Comparison of ENCODE assay signal across 23 cellular contexts in genomic region chr1:235525314-235525713, GRCh38. TPM values are rescaled to one million over a fixed set of nuclear protein-coding genes. Genes with fewer than 3 reads are reported as not detected.
DNase-seq lines count a peak whose midpoint lies in the region; ATAC-seq and TF ChIP-seq lines count a peak whose summit lies in the region.
"Had no signal": no experiment of that assay in that cellular context is flagged by ENCODE, and none has a peak within 500 bp of the region (broad histone marks: within the 10 kb centered on the region; RNA-seq: fewer than 3 reads in every experiment).

No MANE protein-coding gene starts in this region.

- TF ChIP-seq POLR2A in IMR-90 (IDR thresholded peaks at IDR 0.05; ENCODE audit: low read depth, low read length), result no peak

- H2BK15ac ChIP-seq in IMR-90 (ENCODE audit: low read depth, low read length), result no peak overlapping the region
- no peak overlapping the region for H2BK15ac ChIP-seq in neuronal stem cell (ENCODE audit: low read length)

- no peaks in the 10 kb centered on the region for H3K9me3 Mint-ChIP-seq in GM23338
- H3K9me3 Mint-ChIP-seq: IgD-negative memory B cell had no signal

- H2BK120ac ChIP-seq in IMR-90 (ENCODE audit: low read depth, low read length) (no peak overlapping the region), neuronal stem cell (ENCODE audit: low read depth, low read length) (no peak overlapping the region)

- no peaks in the 10 kb centered on the region for H3K9me2 ChIP-seq in GM23338 (ENCODE audit: insufficient read depth)
- H3K9me2 ChIP-seq: SK-N-SH had no signal

- H4K91ac ChIP-seq in IMR-90 (ENCODE audit: insufficient read depth, low read depth, low read length), result no peak overlapping the region
- H4K91ac ChIP-seq in neuronal stem cell (ENCODE audit: low read depth, low read length, poor library complexity), result no peak overlapping the region

- H4K20me1 ChIP-seq in GM23338 (replicated peaks; ENCODE audit: insufficient read depth) (no peaks in the 10 kb centered on the region), IMR-90 (ENCODE audit: insufficient read depth, low read length) (no peaks in the 10 kb centered on the region)

- DNase-seq in GM23338 (ENCODE audit: low spot score) (no peak), IMR-90 (peak; percentile 8), fibroblast of pulmonary artery (ENCODE audit: low read depth) (peak; percentile 33), neuronal stem cell (ENCODE audit: low spot score) (no peak), SJCRH30 (no peak)
- DNase-seq in activated T-cell treated with anti-CD3 and anti-CD28 coated beads, Interleukin-2, amount 50 U/mL, for 48 hours, result no peak
- DNase-seq: CD4-positive, CD25-positive, alpha-beta regulatory T cell; COR-L47; DMS79; GOT3; HCEC 1CT; Karpas-422; MG63; NCI-H1417; NCI-H1694 treated with DMSO at 0.1 percent for 48 hours; NCI-H446 treated with DMSO at 0.1 percent for 48 hours; NCI-H69; PC-9; RPMI8226; SHP77 treated with DMSO at 0.1 percent for 48 hours; SK-N-SH had no signal

- no peak overlapping the region for H3K18ac ChIP-seq in IMR-90 (ENCODE audit: low read depth, low read length)
- H3K18ac ChIP-seq in neuronal stem cell (ENCODE audit: low read length), result no peak overlapping the region

- no peak overlapping the region for H3K4ac ChIP-seq in IMR-90 (ENCODE audit: low read depth, low read length)
- no peak overlapping the region for H3K4ac ChIP-seq in neuronal stem cell (ENCODE audit: low read length)

- H3K27me3 Mint-ChIP-seq in GM23338 (ENCODE audit: insufficient read depth, low read depth, poor library complexity), result no peaks in the 10 kb centered on the region

- no peaks in the 10 kb centered on the region for H3K27me3 ChIP-seq in GM23338 (ENCODE audit: insufficient read depth)
- no peaks in the 10 kb centered on the region for H3K27me3 ChIP-seq in IMR-90 (ENCODE audit: control insufficient read depth, insufficient read depth, low read length)
- H3K27me3 ChIP-seq in neuronal stem cell (ENCODE audit: control insufficient read depth in 3 of 3, insufficient read depth in 3 of 3, low read depth in 1 of 3, low read length in 3 of 3), result no peaks in the 10 kb centered on the region
- no peaks in the 10 kb centered on the region for H3K27me3 ChIP-seq in SJCRH30
- H3K27me3 ChIP-seq: MG63 had no signal

- no TSS peak for BruUV-seq in IMR-90 (replicated peaks; lab: Mats Ljungman, UMichigan)

- H3F3A ChIP-seq in GM23338 (replicated peaks; ENCODE audit: low read depth), result no peaks in the 10 kb centered on the region

- TF ChIP-seq CTCF in GM23338 (conservative IDR thresholded peaks at IDR 0.05; ENCODE audit: low read depth in 2 of 2) (no peak), IMR-90 (conservative IDR thresholded peaks at IDR 0.05; ENCODE audit: low read depth, low read length) (no peak), fibroblast of pulmonary artery (IDR thresholded peaks at IDR 0.05; ENCODE audit: low read length, missing control alignments) (no peak)

- H3K4me3 ChIP-seq in GM23338 (no peak overlapping the region), IMR-90 (ENCODE audit: insufficient read depth, low read depth, low read length) (no peak overlapping the region), fibroblast of pulmonary artery (replicated peaks; ENCODE audit: low read depth, low read length) (no peak overlapping the region), neuronal stem cell (ENCODE audit: low read length in 2 of 2) (no peak overlapping the region), SJCRH30 (no peak overlapping the region)
- H3K4me3 ChIP-seq: MG63, PC-9 had no signal

- H3K4me1 Mint-ChIP-seq in GM23338, result no peaks in the 10 kb centered on the region
- H3K4me1 Mint-ChIP-seq: CD4-positive, CD25-positive, alpha-beta regulatory T cell; IgD-negative memory B cell had no signal

- H4K5ac ChIP-seq in IMR-90 (ENCODE audit: low read depth, low read length), result no peak overlapping the region

- no peak for ATAC-seq in GM23338
- ATAC-seq in IMR-90 (ENCODE audit: low read depth), result no peak
- ATAC-seq in GM19397 (IDR thresholded peaks at IDR 0.05; ENCODE audit: unreplicated experiment), result no peak

- 0 out of 2 replicates have a peak overlapping the region, but pooled peaks have one; percentile 43 for H2AFZ ChIP-seq in GM23338
- H2AFZ ChIP-seq in IMR-90 (replicated peaks; ENCODE audit: low read length, poor library complexity), result no peak overlapping the region
- peak overlapping the region; percentile 31 for H2AFZ ChIP-seq in neuronal stem cell (ENCODE audit: low read length)
- H2AFZ ChIP-seq: PC-9 had no signal

- H3K79me2 ChIP-seq in GM23338 (replicated peaks; ENCODE audit: insufficient read depth), result no peaks in the 10 kb centered on the region

- H3K9me3 ChIP-seq in IMR-90 (ENCODE audit: control insufficient read depth, insufficient read depth, low read length) (no peaks in the 10 kb centered on the region), neuronal stem cell (replicated peaks in 1 of 2; ENCODE audit: control insufficient read depth in 2 of 2, insufficient read depth in 1 of 2, low read depth in 1 of 2, low read length in 2 of 2) (no peaks in the 10 kb centered on the region), SJCRH30 (replicated peaks) (no peaks in the 10 kb centered on the region)
- H3K9me3 ChIP-seq: MG63, SK-N-SH had no signal

- H2BK12ac ChIP-seq in neuronal stem cell (ENCODE audit: low read length), result no peak overlapping the region

- in situ Hi-C loops in IMR-90 (cut with MboI; ENCODE audit: low sequenced_read_pairs), result no loop called here

- H3K56ac ChIP-seq in IMR-90 (ENCODE audit: extremely low read depth, insufficient read depth, low read length), result no peak overlapping the region

- H3K27ac ChIP-seq in GM23338 (ENCODE audit: low read depth) (no peak overlapping the region), IMR-90 (ENCODE audit: insufficient read depth, low read length) (no peak overlapping the region), neuronal stem cell (replicated peaks; ENCODE audit: low read length) (no peak overlapping the region), SJCRH30 (no peak overlapping the region)
- H3K27ac ChIP-seq: PC-9 had no signal

- WGBS in IMR-90 (ENCODE audit: extremely low coverage in 2 of 2, insufficient read length in 1 of 2), 2 experiments, result 49% methylated on average over 3 of the region's 4 CpGs; no CpG with 5 or more reads in 1 of the 2 experiments
- WGBS in neuronal stem cell (ENCODE audit: extremely low coverage in 2 of 2, insufficient read length in 2 of 2, insufficient replicate concordance in 1 of 2), 2 donors, result no CpG with 5 or more reads among the region's 4 CpGs

- no peak overlapping the region for H3K4me2 ChIP-seq in GM23338
- H3K4me2 ChIP-seq in IMR-90 (ENCODE audit: low read depth, low read length), result no peak overlapping the region
- H3K4me2 ChIP-seq in neuronal stem cell (ENCODE audit: insufficient read depth, low read length, poor library complexity, severe bottlenecking), result no peak overlapping the region
- H3K4me2 ChIP-seq: PC-9, SK-N-SH had no signal

- H3K4me1 ChIP-seq in GM23338 (ENCODE audit: insufficient read depth) (no peaks in the 10 kb centered on the region), IMR-90 (ENCODE audit: control insufficient read depth, insufficient read depth, low read length) (no peaks in the 10 kb centered on the region), neuronal stem cell (ENCODE audit: control insufficient read depth in 2 of 2, insufficient read depth in 1 of 2, low read depth in 1 of 2, low read length in 2 of 2) (peaks cover 0 to 2% of the 10 kb centered on the region in 2 donors), SJCRH30 (no peaks in the 10 kb centered on the region)

- CTCF ChIA-PET in IMR-90 (lab: Yijun Ruan, JAX), result interaction anchor here (0.7 to 1.1 kb wide), 2 partner anchors 11 to 208 kb away, joined by 3 to 4 read pairs; no protein-coding TSS in a partner anchor

- no peak overlapping the region for H4K8ac ChIP-seq in IMR-90 (ENCODE audit: low read depth in 2 of 2, low read length in 2 of 2)
- H4K8ac ChIP-seq in neuronal stem cell (ENCODE audit: low read depth, low read length), result no peak overlapping the region

- no peak overlapping the region for H2AK9ac ChIP-seq in IMR-90 (replicated peaks; ENCODE audit: low read depth, low read length, poor library complexity)

- H3K36me3 ChIP-seq in GM23338 (ENCODE audit: insufficient read depth) (no peaks in the 10 kb centered on the region), IMR-90 (ENCODE audit: control insufficient read depth, insufficient read depth, low read length) (no peaks in the 10 kb centered on the region), neuronal stem cell (replicated peaks in 1 of 2; ENCODE audit: control insufficient read depth in 2 of 2, insufficient read depth in 2 of 2, low read length in 2 of 2) (no peaks in the 10 kb centered on the region), SJCRH30 (no peaks in the 10 kb centered on the region)
- H3K36me3 ChIP-seq: MG63 had no signal

- no peaks in the 10 kb centered on the region for H3K9me1 ChIP-seq in IMR-90 (ENCODE audit: insufficient read depth, low read length)

- dilution Hi-C loops in IMR-90 (cut with HindIII; ENCODE audit: low sequenced_read_pairs, unreplicated experiment), result no loop called here

- no peak overlapping the region for H3K4me3 Mint-ChIP-seq in GM23338
- H3K4me3 Mint-ChIP-seq: CD4-positive, CD25-positive, alpha-beta regulatory T cell; IgD-negative memory B cell had no signal

- no peak overlapping the region for H3K14ac ChIP-seq in IMR-90 (replicated peaks; ENCODE audit: low read depth, low read length)
- no peak overlapping the region for H3K14ac ChIP-seq in neuronal stem cell (ENCODE audit: low read length)

- no peaks in the 10 kb centered on the region for H3K36me3 Mint-ChIP-seq in GM23338 (ENCODE audit: low read depth)
- H3K36me3 Mint-ChIP-seq: CD4-positive, CD25-positive, alpha-beta regulatory T cell; IgD-negative memory B cell had no signal

- H3K23ac ChIP-seq in IMR-90 (ENCODE audit: low read depth, low read length) (no peak overlapping the region), neuronal stem cell (ENCODE audit: low read depth, low read length, poor library complexity) (no peak overlapping the region)

- intact Hi-C loops in IMR-90 (cut with micrococcal nuclease), result no loop called here

- H3K9ac ChIP-seq in IMR-90 (ENCODE audit: low read depth, low read length) (no peak overlapping the region), neuronal stem cell (ENCODE audit: low read depth, low read length, poor library complexity) (no peak overlapping the region)
- H3K9ac ChIP-seq: SK-N-SH had no signal

- H3K79me1 ChIP-seq in IMR-90 (ENCODE audit: low read depth in 1 of 2, low read length in 2 of 2) (no peaks in the 10 kb centered on the region), neuronal stem cell (ENCODE audit: low read depth, low read length) (no peaks in the 10 kb centered on the region)

- POLR2A ChIA-PET in IMR-90 (lab: Charles Lee; ENCODE audit: unreplicated experiment), result no interaction called here

- no peak overlapping the region for H2AK5ac ChIP-seq in IMR-90 (ENCODE audit: low read depth, low read length)
- H2AK5ac ChIP-seq in neuronal stem cell (ENCODE audit: low read depth, low read length), result no peak overlapping the region

- H2BK20ac ChIP-seq in IMR-90 (ENCODE audit: low read depth, low read length), result no peak overlapping the region

- H2BK5ac ChIP-seq in IMR-90 (ENCODE audit: low read depth, low read length, poor library complexity, severe bottlenecking) (no peak overlapping the region), neuronal stem cell (ENCODE audit: low read length) (no peak overlapping the region)

- no peak overlapping the region for H3K27ac Mint-ChIP-seq in GM23338
- H3K27ac Mint-ChIP-seq: CD4-positive, CD25-positive, alpha-beta regulatory T cell had no signal

- no peak for TF ChIP-seq RAD21 in IMR-90 (IDR thresholded peaks at IDR 0.05; ENCODE audit: low read length)

RNA-seq across cellular contexts. Expression of gene B3GALNT2, which starts 21.1 kb away (rescaled TPM):
- total RNA-seq in GM23338 (2014; rRNA removed; shearing (Covaris generic)), result 36.6 and 48.8 TPM in 2 replicates
- 12.8 and 14.4 TPM in 2 replicates for polyA plus RNA-seq in GM23338 (2016; fragmentation: Nextera tagmentation; extraction: Ambion mirVana)
- total RNA-seq in IMR-90 (2012; rRNA removed), result 32.8 and 39.4 TPM in 2 replicates
- 9.5 and 11.0 TPM in 2 replicates for polyA plus RNA-seq in IMR-90 (2012; rRNA removed)
- 4.2 and 4.9 TPM in 2 replicates for polyA plus RNA-seq in IMR-90 (2012; cell fraction: cytosol; rRNA removed)
- polyA plus RNA-seq in IMR-90 (2012; cell fraction: nucleus; rRNA removed; ENCODE audit: low replicate concordance), result 4.3 and 13.1 TPM in 2 replicates
- 14.7 TPM for polyA plus RNA-seq in neuronal stem cell (2013, experiment 1 of 2)
- 15.4 TPM for polyA plus RNA-seq in neuronal stem cell (2013, experiment 2 of 2)
- total RNA-seq in SJCRH30 (2014; rRNA removed; shearing (Covaris generic)), result 44.4 and 50.1 TPM in 2 replicates

Comparison
In these comparisons a context has a peak if more than half of its experiments do, and no peak if none do; other contexts are left out.
1. DNase-seq: peak in IMR-90 (single experiment) and fibroblast of pulmonary artery (single experiment); none in GM23338 (single experiment), neuronal stem cell (single experiment), SJCRH30 (0 of 2) and activated T-cell treated with anti-CD3 and anti-CD28 coated beads, Interleukin-2, amount 50 U/mL, for 48 hours (0 of 2).